ENCODE assay signal across 10 cellular contexts in the genomic region with DNA sequence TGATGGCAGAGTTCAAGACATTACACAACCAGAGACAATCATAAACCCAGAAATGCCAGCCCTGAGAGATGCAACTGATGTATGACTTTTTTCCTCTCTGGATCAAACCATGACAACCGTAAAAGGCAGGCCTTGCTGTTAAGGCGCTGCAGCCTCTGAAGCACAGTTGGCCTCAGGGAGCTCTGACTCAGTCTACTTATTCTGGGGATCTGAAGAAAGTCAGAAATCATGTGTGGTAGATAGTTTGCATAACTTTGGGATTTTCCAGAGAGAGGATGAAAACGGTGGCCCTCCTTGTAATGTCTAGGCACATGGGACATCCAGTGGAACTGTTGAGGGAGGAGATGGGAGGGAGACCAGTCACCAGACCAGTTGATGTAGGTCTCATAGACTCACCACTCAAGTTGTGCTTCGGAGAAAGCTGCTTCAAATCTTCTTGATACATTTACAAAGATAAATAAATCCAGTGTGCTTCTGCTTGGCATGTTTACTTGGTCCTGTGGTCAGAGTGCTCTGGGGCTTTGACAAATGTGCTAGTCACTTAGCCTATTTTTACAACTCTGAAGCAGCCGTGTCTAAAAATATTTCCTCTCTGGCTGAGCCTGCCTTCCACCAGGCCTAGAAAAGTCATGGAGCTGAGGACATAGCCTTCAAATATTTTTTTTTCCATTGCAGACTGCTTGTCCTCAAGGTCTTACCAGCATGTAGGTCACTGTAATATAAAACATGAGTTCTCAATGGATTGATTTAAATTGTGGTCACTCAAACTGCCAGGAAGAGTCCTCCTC. TPM values are rescaled to one million over a fixed set of nuclear protein-coding genes. Genes with fewer than 3 reads are reported as not detected.
DNase-seq lines count a peak whose midpoint lies in the region; ATAC-seq and TF ChIP-seq lines count a peak whose summit lies in the region.
"Had no signal": no experiment of that assay in that cellular context is flagged by ENCODE, and none has a peak within 500 bp of the region (broad histone marks: within the 10 kb centered on the region; RNA-seq: fewer than 3 reads in every experiment).

No MANE protein-coding gene starts in this region.

- peaks cover 0 to 2% (median 0%) of the 10 kb centered on the region in 7 donors for H3K9me3 Mint-ChIP-seq in CD4-positive, CD25-positive, alpha-beta regulatory T cell
- H3K9me3 Mint-ChIP-seq in activated T-cell treated with anti-CD3 and anti-CD28 coated beads, Interleukin-2, amount 50 U/mL, for 72 hours = peaks cover 3 to 4% of the 10 kb centered on the region in 2 donors
- H3K9me3 Mint-ChIP-seq: central memory CD8-positive, alpha-beta T cell had no signal

- H3K4me3 Mint-ChIP-seq in CD4-positive, CD25-positive, alpha-beta regulatory T cell = no peak overlapping the region
- H3K4me3 Mint-ChIP-seq in activated T-cell treated with anti-CD3 and anti-CD28 coated beads, Interleukin-2, amount 50 U/mL, for 72 hours = no peak overlapping the region
- H3K4me3 Mint-ChIP-seq: central memory CD8-positive, alpha-beta T cell had no signal

- H3K79me2 ChIP-seq in trophoblast cell (ENCODE audit: control insufficient read depth, insufficient read depth, low read length, poor library complexity) = no peaks in the 10 kb centered on the region

- H2AK5ac ChIP-seq in trophoblast cell (ENCODE audit: low read length) = no peak overlapping the region

- no peaks in the 10 kb centered on the region for H3K27me3 Mint-ChIP-seq in CD4-positive, CD25-positive, alpha-beta regulatory T cell
- H3K27me3 Mint-ChIP-seq in activated T-cell treated with anti-CD3 and anti-CD28 coated beads, Interleukin-2, amount 50 U/mL, for 72 hours (ENCODE audit: low read depth) = no peaks in the 10 kb centered on the region
- H3K27me3 Mint-ChIP-seq: central memory CD8-positive, alpha-beta T cell had no signal

- ATAC-seq in CD4-positive, CD25-positive, alpha-beta regulatory T cell (ENCODE audit: low read depth in 2 of 2) = no peak
- no peak for ATAC-seq in activated T-cell treated with anti-CD3 and anti-CD28 coated beads, Interleukin-2, amount 50 U/mL, for 72 hours (replicated peaks in 1 of 2)
- ATAC-seq in GM19395 (IDR thresholded peaks at IDR 0.05; ENCODE audit: unreplicated experiment) = no peak
- no peak for ATAC-seq in GM21360 (IDR thresholded peaks at IDR 0.05; ENCODE audit: unreplicated experiment)

- H4K8ac ChIP-seq in trophoblast cell (ENCODE audit: low read depth, low read length) = no peak overlapping the region

- no peak overlapping the region for H2AFZ ChIP-seq in trophoblast cell (ENCODE audit: insufficient read depth, low read length, poor library complexity)

- H2BK5ac ChIP-seq in trophoblast cell (ENCODE audit: low read depth, low read length, poor library complexity) = no peak overlapping the region

- H2BK12ac ChIP-seq in trophoblast cell (ENCODE audit: low read length) = no peak overlapping the region

- WGBS in trophoblast cell (ENCODE audit: extremely low coverage, insufficient coverage, insufficient read length) = no CpG with 5 or more reads among the region's 5 CpGs

- no peak for DNase-seq in CD4-positive, CD25-positive, alpha-beta regulatory T cell
- DNase-seq in SJSA1 (ENCODE audit: low read depth in 1 of 2, low spot score in 2 of 2) = peak; percentile 60 to 67
- peak; percentile 65 for DNase-seq in fibroblast of the aortic adventitia (ENCODE audit: low read depth)
- no peak for DNase-seq in trophoblast cell
- no peak for DNase-seq in activated T-cell treated with anti-CD3 and anti-CD28 coated beads, Interleukin-2, amount 50 U/mL, for 72 hours
- DNase-seq in GF-D8 (lab: John Stamatoyannopoulos, UW) = no peak
- DNase-seq: activated CD4-positive, alpha-beta T cell treated with anti-CD3 and anti-CD28 coated beads, Interleukin-2, amount 50 U/mL, for 1 hour had no signal

- H3K27ac Mint-ChIP-seq in CD4-positive, CD25-positive, alpha-beta regulatory T cell = peak overlapping the region in 2 of 3 donors; percentile 14 to 50
- no peak overlapping the region for H3K27ac Mint-ChIP-seq in activated T-cell treated with anti-CD3 and anti-CD28 coated beads, Interleukin-2, amount 50 U/mL, for 72 hours

- no peak overlapping the region for H3K23ac ChIP-seq in trophoblast cell (ENCODE audit: low read length)

- H3K79me1 ChIP-seq in trophoblast cell (ENCODE audit: low read length) = no peaks in the 10 kb centered on the region

- H3K27me3 ChIP-seq in CD4-positive, CD25-positive, alpha-beta regulatory T cell (ENCODE audit: control insufficient read depth, insufficient read depth, low read length) = no peaks in the 10 kb centered on the region
- H3K27me3 ChIP-seq in SJSA1 (replicated peaks) = no peaks in the 10 kb centered on the region
- H3K27me3 ChIP-seq in trophoblast cell (ENCODE audit: insufficient read depth, low read length) = no peaks in the 10 kb centered on the region

- H3K36me3 ChIP-seq in CD4-positive, CD25-positive, alpha-beta regulatory T cell (ENCODE audit: control insufficient read depth, insufficient read depth, low read length) = peaks cover 2% of the 10 kb centered on the region
- H3K36me3 ChIP-seq in SJSA1 (peaks cover 12% of the 10 kb centered on the region), trophoblast cell (ENCODE audit: control insufficient read depth in 1 of 2, insufficient read depth in 2 of 2, low read length in 2 of 2) (no peaks in the 10 kb centered on the region)

- H4K12ac ChIP-seq in trophoblast cell (ENCODE audit: low read depth, low read length) = no peak overlapping the region

- TF ChIP-seq CTCF in fibroblast of the aortic adventitia (IDR thresholded peaks at IDR 0.05; ENCODE audit: insufficient read depth, low read length) = no peak

- no peak overlapping the region for H4K91ac ChIP-seq in trophoblast cell (ENCODE audit: low read depth, low read length)

- H3K14ac ChIP-seq in trophoblast cell (ENCODE audit: low read length) = no peak overlapping the region

- H3K4me2 ChIP-seq in trophoblast cell (ENCODE audit: low read length) = no peak overlapping the region

- peaks cover 29 to 55% (median 36%) of the 10 kb centered on the region in 4 donors for H3K4me1 Mint-ChIP-seq in CD4-positive, CD25-positive, alpha-beta regulatory T cell
- peaks cover 76% of the 10 kb centered on the region for H3K4me1 Mint-ChIP-seq in activated T-cell treated with anti-CD3 and anti-CD28 coated beads, Interleukin-2, amount 50 U/mL, for 72 hours (ENCODE audit: low read depth)

- peaks cover 25% of the 10 kb centered on the region for H3K36me3 Mint-ChIP-seq in CD4-positive, CD25-positive, alpha-beta regulatory T cell
- H3K36me3 Mint-ChIP-seq in activated T-cell treated with anti-CD3 and anti-CD28 coated beads, Interleukin-2, amount 50 U/mL, for 72 hours (ENCODE audit: insufficient read depth in 2 of 2) = peaks cover 5 to 24% of the 10 kb centered on the region in 2 donors

- no peak overlapping the region for H3K27ac ChIP-seq in CD4-positive, CD25-positive, alpha-beta regulatory T cell (ENCODE audit: insufficient read depth, low read length, poor library complexity, severe bottlenecking)
- peak overlapping the region; percentile 26 for H3K27ac ChIP-seq in SJSA1
- H3K27ac ChIP-seq in trophoblast cell (ENCODE audit: low read depth, low read length) = peak overlapping the region; percentile 33

- H3K4me3 ChIP-seq in CD4-positive, CD25-positive, alpha-beta regulatory T cell (ENCODE audit: low read depth, low read length) = no peak overlapping the region
- H3K4me3 ChIP-seq in SJSA1 (no peak overlapping the region), fibroblast of the aortic adventitia (ENCODE audit: low read depth, low read length) (no peak overlapping the region), trophoblast cell (ENCODE audit: low read depth, low read length) (no peak overlapping the region)

- no peak overlapping the region for H3K4ac ChIP-seq in trophoblast cell (ENCODE audit: low read depth, low read length)

- no peak overlapping the region for H2BK120ac ChIP-seq in trophoblast cell (ENCODE audit: insufficient read depth, low read length, poor library complexity)

- H3K9ac ChIP-seq in trophoblast cell (ENCODE audit: low read length) = no peak overlapping the region

- no peak overlapping the region for H3K18ac ChIP-seq in trophoblast cell (ENCODE audit: low read length)

- peaks cover 6% of the 10 kb centered on the region for H3K4me1 ChIP-seq in CD4-positive, CD25-positive, alpha-beta regulatory T cell (ENCODE audit: control insufficient read depth, insufficient read depth, low read length, poor library complexity, severe bottlenecking)
- H3K4me1 ChIP-seq in SJSA1 (replicated peaks) (peaks cover 24% of the 10 kb centered on the region), trophoblast cell (ENCODE audit: control insufficient read depth in 1 of 2, insufficient read depth in 2 of 2, low read length in 2 of 2) (peaks cover 10 to 12% of the 10 kb centered on the region in 2 experiments)

- H3K9me3 ChIP-seq in CD4-positive, CD25-positive, alpha-beta regulatory T cell (ENCODE audit: control insufficient read depth in 2 of 2, low read length in 2 of 2) = no peaks in the 10 kb centered on the region
- H3K9me3 ChIP-seq in SJSA1 (replicated peaks) (no peaks in the 10 kb centered on the region), trophoblast cell (ENCODE audit: insufficient read depth, low read depth, low read length) (no peaks in the 10 kb centered on the region)

RNA-seq across cellular contexts. Expression of a gene that starts 7.5 kb away (rescaled TPM):
- 11.6 TPM for total RNA-seq in CD4-positive, CD25-positive, alpha-beta regulatory T cell
- 10 to 100 TPM; 27.2 to 37.3 (median 34.3) TPM for polyA plus RNA-seq in CD4-positive, CD25-positive, alpha-beta regulatory T cell
- total RNA-seq in SJSA1 (2014; rRNA removed; shearing (Covaris generic)) = 7.8 and 13.0 TPM in 2 replicates
- total RNA-seq in fibroblast of the aortic adventitia (ENCODE audit: low replicate concordance) = 4.3 and 14.1 TPM in 2 replicates
- 22.8 and 23.7 TPM in 2 replicates for polyA plus RNA-seq in trophoblast cell (2013)
- total RNA-seq in activated T-cell treated with anti-CD3 and anti-CD28 coated beads, Interleukin-2, amount 50 U/mL, for 72 hours = 10 to 100 TPM; 35.7 to 45.7 TPM

Comparison
In these comparisons a context has a peak if more than half of its experiments do, and no peak if none do; other contexts are left out.
1. DNase-seq: peak in SJSA1 (2 of 2) and fibroblast of the aortic adventitia (single experiment); none in CD4-positive, CD25-positive, alpha-beta regulatory T cell (0 of 3), trophoblast cell (0 of 2), activated T-cell treated with anti-CD3 and anti-CD28 coated beads, Interleukin-2, amount 50 U/mL, for 72 hours (0 of 2) and GF-D8 (single experiment).